24 cellular contexts compared by ENCODE assay signal in the genomic region with DNA sequence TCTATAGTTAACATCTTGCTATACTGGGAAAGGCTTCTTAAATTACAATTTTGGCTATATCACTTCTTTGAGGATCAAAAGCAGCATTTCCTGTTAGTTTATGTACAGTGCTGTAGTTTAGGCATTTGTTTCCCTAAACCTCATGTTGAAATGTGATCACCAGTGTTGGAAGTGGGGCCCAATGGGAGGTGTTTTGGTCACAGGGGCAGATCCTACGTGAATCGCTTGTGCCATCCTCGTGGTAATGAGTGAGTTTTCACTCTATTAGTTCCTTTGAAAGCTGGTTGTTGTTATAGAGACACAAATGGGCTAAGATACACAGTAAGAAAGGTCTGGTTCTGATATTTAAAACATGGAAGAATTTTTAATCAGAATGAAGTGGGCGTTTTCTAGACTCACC. TPM values are rescaled to one million over a fixed set of nuclear protein-coding genes. Genes with fewer than 3 reads are reported as not detected.
"Had no signal": no experiment of that assay in that cellular context is flagged by ENCODE, and none has a peak within 500 bp of the region (broad histone marks: within the 10 kb centered on the region; RNA-seq: fewer than 3 reads in every experiment).

No MANE protein-coding gene starts in this region.

- FAIRE-seq: HTR-8/SVneo had no signal

- H3K4me3 ChIP-seq: SJSA1 had no signal

- H3K4me1 ChIP-seq: SJSA1 had no signal

- H3K9me3 ChIP-seq: SJSA1, SK-N-SH had no signal

- ATAC-seq: Panc1, PC-3 had no signal

- H3K27ac ChIP-seq: HL-60, SJSA1 had no signal

- H3K27me3 ChIP-seq: SJSA1 had no signal

- DNase-seq: KBM-7, MV-4-11, NCI-H1048, NCI-H1105, NCI-H1436 treated with DMSO at 0.1 percent for 48 hours, NCI-H1694, NCI-H187 treated with DMSO at 0.1 percent for 48 hours, NCI-H2029 treated with DMSO at 0.1 percent for 48 hours, NCI-H2227 treated with DMSO at 0.1 percent for 48 hours, NCI-H524, NCI-H526 treated with DMSO at 0.1 percent for 48 hours, NCI-H774, PC-3, Right ventricle myocardium superior, SIG-M5, SK-N-SH had no signal

RNA-seq across cellular contexts. Expression of a gene that starts 5.8 kb away (rescaled TPM):
- total RNA-seq: LHCN-M2, MCF 10A, NCI-H460, OCI-LY7, PC-3, Right ventricle myocardium superior, SJSA1 had no signal
- polyA plus RNA-seq: SK-N-SH had no signal

RNA-seq across cellular contexts. Expression of a gene that starts 12.0 kb away (rescaled TPM):
- total RNA-seq: LHCN-M2, MCF 10A, NCI-H460, OCI-LY7, PC-3, Right ventricle myocardium superior, SJSA1 had no signal
